10 cellular contexts compared by ENCODE assay signal in genomic region chr6:56730663-56731529, GRCh38.
A peak's percentile ranks its signal among the peaks of the same experiment; 100 is the strongest.
DNase-seq lines count a peak whose midpoint lies in the region; ATAC-seq, FAIRE-seq and TF ChIP-seq lines count a peak whose summit lies in the region.
"Had no signal": no experiment of that assay in that cellular context is flagged by ENCODE, and none has a peak within 500 bp of the region (broad histone marks: within the 10 kb centered on the region; RNA-seq: fewer than 3 reads in every experiment).

No MANE protein-coding gene starts in this region.

- no peaks in the 10 kb centered on the region for H3K9me2 ChIP-seq in HCT116 (ENCODE audit: insufficient read depth)

- RAD21 ChIA-PET in HCT116 (lab: Charles Lee; ENCODE audit: low non-redundant PET in 1 of 2, low total read pairs in 2 of 2, uncharacterized antibody in 2 of 2, unreplicated experiment in 2 of 2), result no interaction called here

- TF ChIP-seq RAD21 in HCT116 (IDR thresholded peaks at IDR 0.05; ENCODE audit: low read depth), result no peak

- H4K20me1 ChIP-seq in HCT116 (ENCODE audit: insufficient read depth) (no peaks in the 10 kb centered on the region), astrocyte (ENCODE audit: insufficient read depth, low read length) (peaks cover 2% of the 10 kb centered on the region)

- FAIRE-seq in astrocyte (lab: Jason Lieb, UNC), result peak; percentile 78

- H3K4me3 ChIP-seq in HCT116 (replicated peaks in 1 of 2; ENCODE audit: low read depth in 1 of 2, low read length in 2 of 2), result peak overlapping the region in 1 of 2 experiments; percentile 12; a peak in 2 of 4 replicates
- H3K4me3 ChIP-seq in astrocyte (ENCODE audit: insufficient read depth, low read depth, low read length), result peak overlapping the region; percentile 11
- no peak overlapping the region for H3K4me3 ChIP-seq in thoracic aorta
- no peak overlapping the region for H3K4me3 ChIP-seq in Peyer's patch
- no peak overlapping the region for H3K4me3 ChIP-seq in coronary artery

- H3K27me3 Mint-ChIP-seq in astrocyte (ENCODE audit: low read depth, unreplicated experiment), result no peaks in the 10 kb centered on the region
- H3K27me3 Mint-ChIP-seq in activated CD8-positive, alpha-beta T cell treated with anti-CD3 and anti-CD28 coated beads, Interleukin-2, amount 10 ng/mL, durations not matched to agents 7 days and 5 days (ENCODE audit: low read depth), result peaks cover 4% of the 10 kb centered on the region

- TSS peak; percentile 56 for BruUV-seq in HCT116 (replicated peaks; lab: Mats Ljungman, UMichigan)

- intact Hi-C loops in HCT116 (cut with micrococcal nuclease) (no loop called here), left ventricle myocardium superior (cut with micrococcal nuclease) (no loop called here)

- peak overlapping the region; percentile 35 for H3K4me3 Mint-ChIP-seq in astrocyte (ENCODE audit: unreplicated experiment)
- no peak overlapping the region for H3K4me3 Mint-ChIP-seq in activated CD8-positive, alpha-beta T cell treated with anti-CD3 and anti-CD28 coated beads, Interleukin-2, amount 10 ng/mL, durations not matched to agents 7 days and 5 days

- H3K27ac ChIP-seq in HCT116 (ENCODE audit: low read depth, low read length) (peak overlapping the region; percentile 82), astrocyte (ENCODE audit: low read depth, low read length) (peak overlapping the region; percentile 94), thoracic aorta (peak overlapping the region in 1 of 2 donors; percentile 27), Peyer's patch (no peak overlapping the region), coronary artery (peak overlapping the region in 1 of 2 donors; percentile 21)

- TF ChIP-seq CTCF in HCT116 (IDR thresholded peaks at IDR 0.05 in 2 of 3, conservative IDR thresholded peaks at IDR 0.05 in 1 of 3; ENCODE audit: borderline replicate concordance in 1 of 3, insufficient read depth in 1 of 3, low read depth in 2 of 3, low read length in 2 of 3) (no peak), astrocyte (IDR thresholded peaks at IDR 0.05; ENCODE audit: insufficient read depth, low read depth, low read length) (no peak), thoracic aorta (IDR thresholded peaks at IDR 0.05) (no peak), Peyer's patch (IDR thresholded peaks at IDR 0.05) (no peak), coronary artery (IDR thresholded peaks at IDR 0.05) (no peak)

- ATAC-seq in HCT116 (peak; percentile 85), left ventricle myocardium superior (peak; percentile 69), thoracic aorta (ENCODE audit: insufficient number of reproducible peaks, low FRiP score, low read depth) (peak; percentile 49)
- ATAC-seq in activated CD8-positive, alpha-beta T cell treated with anti-CD3 and anti-CD28 coated beads, Interleukin-2, amount 10 ng/mL, durations not matched to agents 7 days and 5 days, result no peak

- peaks cover 48% of the 10 kb centered on the region for H3K4me1 Mint-ChIP-seq in astrocyte (ENCODE audit: low read depth, unreplicated experiment)
- no peaks in the 10 kb centered on the region for H3K4me1 Mint-ChIP-seq in activated CD8-positive, alpha-beta T cell treated with anti-CD3 and anti-CD28 coated beads, Interleukin-2, amount 10 ng/mL, durations not matched to agents 7 days and 5 days (ENCODE audit: low read depth)

- H3K9me3 Mint-ChIP-seq in astrocyte (ENCODE audit: unreplicated experiment), result no peaks in the 10 kb centered on the region
- no peaks in the 10 kb centered on the region for H3K9me3 Mint-ChIP-seq in activated CD8-positive, alpha-beta T cell treated with anti-CD3 and anti-CD28 coated beads, Interleukin-2, amount 10 ng/mL, durations not matched to agents 7 days and 5 days (ENCODE audit: insufficient read depth)

- DNase-seq in HCT116 (ENCODE audit: low read depth, low spot score) (no peak), astrocyte (ENCODE audit: low read depth) (peak; percentile 82), left ventricle myocardium superior (no peak), thoracic aorta (ENCODE audit: low spot score) (no peak), Peyer's patch (no peak), T-helper 1 cell (no peak), coronary artery (ENCODE audit: low spot score) (no peak)
- no peak for DNase-seq in activated CD8-positive, alpha-beta T cell treated with anti-CD3 and anti-CD28 coated beads, Interleukin-2, amount 10 ng/mL, durations not matched to agents 7 days and 5 days
- DNase-seq: activated gamma-delta T cell treated with Interleukin-2 at 50 U/mL for 16 hours; stimulated activated CD4-positive, alpha-beta T cell treated with anti-CD3 and anti-CD28 coated beads, Interleukin-2, amount 100 ng/mL, for 48 hours had no signal

- H3K36me3 Mint-ChIP-seq in astrocyte (ENCODE audit: low read depth, unreplicated experiment), result no peaks in the 10 kb centered on the region
- H3K36me3 Mint-ChIP-seq in activated CD8-positive, alpha-beta T cell treated with anti-CD3 and anti-CD28 coated beads, Interleukin-2, amount 10 ng/mL, durations not matched to agents 7 days and 5 days (ENCODE audit: low read depth), result no peaks in the 10 kb centered on the region

- H3K79me2 ChIP-seq in HCT116 (ENCODE audit: insufficient read depth, low read length) (peaks cover 68% of the 10 kb centered on the region), astrocyte (ENCODE audit: insufficient read depth, low read length) (peaks cover 72% of the 10 kb centered on the region)

- H3K9ac ChIP-seq in HCT116 (ENCODE audit: low read length) (peak overlapping the region; percentile 40), astrocyte (ENCODE audit: low read length) (peak overlapping the region; percentile 68)

- POLR2A ChIA-PET in HCT116 (lab: Charles Lee), result interaction anchor here (0.9 to 2.0 kb wide), 4 partner anchors 13 to 24 kb away, joined by 3 to 8 read pairs (median 4); no protein-coding TSS in a partner anchor
- POLR2A ChIA-PET in activated CD8-positive, alpha-beta T cell treated with anti-CD3 and anti-CD28 coated beads, Interleukin-2, amount 10 ng/mL, durations not matched to agents 7 days and 5 days (lab: Charles Lee), result no interaction called here

- TF ChIP-seq POLR2A in HCT116 (IDR thresholded peaks at IDR 0.05; ENCODE audit: borderline replicate concordance, extremely low read depth, insufficient read depth, insufficient read length), result no peak
- no peak for TF ChIP-seq POLR2A in Peyer's patch (IDR thresholded peaks at IDR 0.05)

- H3K27me3 ChIP-seq in HCT116 (ENCODE audit: insufficient read depth, low read length) (no peaks in the 10 kb centered on the region), astrocyte (ENCODE audit: insufficient read depth, low read length) (no peaks in the 10 kb centered on the region), thoracic aorta (replicated peaks; ENCODE audit: insufficient read depth) (no peaks in the 10 kb centered on the region), Peyer's patch (no peaks in the 10 kb centered on the region)

- CTCF ChIA-PET in HCT116 (lab: Charles Lee), result no interaction called here
- CTCF ChIA-PET in activated CD8-positive, alpha-beta T cell treated with anti-CD3 and anti-CD28 coated beads, Interleukin-2, amount 10 ng/mL, durations not matched to agents 7 days and 5 days (lab: Charles Lee), result no interaction called here

- H3K4me2 ChIP-seq in HCT116 (ENCODE audit: low read length) (peak overlapping the region; percentile 60), astrocyte (ENCODE audit: low read length) (peak overlapping the region; percentile 77)

- H3K27ac Mint-ChIP-seq in astrocyte (ENCODE audit: unreplicated experiment), result peak overlapping the region; percentile 64
- no peak overlapping the region for H3K27ac Mint-ChIP-seq in activated CD8-positive, alpha-beta T cell treated with anti-CD3 and anti-CD28 coated beads, Interleukin-2, amount 10 ng/mL, durations not matched to agents 7 days and 5 days

- H3K9me3 ChIP-seq in HCT116 (ENCODE audit: control insufficient read depth in 1 of 2, insufficient read depth in 1 of 2, low read depth in 1 of 2, low read length in 2 of 2), result no peaks in the 10 kb centered on the region
- H3K9me3 ChIP-seq in astrocyte (ENCODE audit: insufficient read depth, low read depth, low read length), result no peaks in the 10 kb centered on the region
- H3K9me3 ChIP-seq in thoracic aorta, result no peaks in the 10 kb centered on the region
- H3K9me3 ChIP-seq in Peyer's patch, result no peaks in the 10 kb centered on the region

- H2AFZ ChIP-seq in HCT116 (ENCODE audit: low read depth, low read length, poor library complexity, severe bottlenecking) (no peak overlapping the region), astrocyte (ENCODE audit: low read depth, low read length) (no peak overlapping the region)

- H3K4me1 ChIP-seq in HCT116 (ENCODE audit: control insufficient read depth in 1 of 2, insufficient read depth in 2 of 2, low read length in 2 of 2) (peaks cover 87% of the 10 kb centered on the region in 2 experiments), astrocyte (ENCODE audit: insufficient read depth, low read length) (peaks cover 46% of the 10 kb centered on the region), thoracic aorta (ENCODE audit: control insufficient read depth in 1 of 2, low read depth in 2 of 2) (peaks cover 23 to 47% of the 10 kb centered on the region in 2 donors), Peyer's patch (peaks cover 0 to 7% (median 0%) of the 10 kb centered on the region in 4 donors)

- H3K36me3 ChIP-seq in HCT116 (ENCODE audit: control insufficient read depth in 1 of 2, insufficient read depth in 2 of 2, low read length in 2 of 2), result no peaks in the 10 kb centered on the region
- peaks cover 6% of the 10 kb centered on the region for H3K36me3 ChIP-seq in astrocyte (ENCODE audit: insufficient read depth, low read length)
- no peaks in the 10 kb centered on the region for H3K36me3 ChIP-seq in thoracic aorta
- H3K36me3 ChIP-seq in Peyer's patch, result no peaks in the 10 kb centered on the region

TF ChIP-seq in HCT116, 20 proteins besides CTCF, POLR2A, EP300 and RAD21 (continues in another document):
- TF ChIP-seq FOSL1 (IDR thresholded peaks at IDR 0.05; ENCODE audit: low read depth) (peak; percentile 92), ZBTB33 (IDR thresholded peaks at IDR 0.05; ENCODE audit: extremely low read depth, insufficient replicate concordance, low read length) (no peak), MAX (IDR thresholded peaks at IDR 0.05) (peak; percentile 55; the same call in 1 of the 2 replicates)

Comparison
In these comparisons a context has a peak if more than half of its experiments do, and no peak if none do; other contexts are left out.
1. H3K27ac ChIP-seq: peak in HCT116 (single experiment) and astrocyte (single experiment); none in Peyer's patch (0 of 4).